8 cellular contexts compared by ENCODE assay signal in the genomic region with DNA sequence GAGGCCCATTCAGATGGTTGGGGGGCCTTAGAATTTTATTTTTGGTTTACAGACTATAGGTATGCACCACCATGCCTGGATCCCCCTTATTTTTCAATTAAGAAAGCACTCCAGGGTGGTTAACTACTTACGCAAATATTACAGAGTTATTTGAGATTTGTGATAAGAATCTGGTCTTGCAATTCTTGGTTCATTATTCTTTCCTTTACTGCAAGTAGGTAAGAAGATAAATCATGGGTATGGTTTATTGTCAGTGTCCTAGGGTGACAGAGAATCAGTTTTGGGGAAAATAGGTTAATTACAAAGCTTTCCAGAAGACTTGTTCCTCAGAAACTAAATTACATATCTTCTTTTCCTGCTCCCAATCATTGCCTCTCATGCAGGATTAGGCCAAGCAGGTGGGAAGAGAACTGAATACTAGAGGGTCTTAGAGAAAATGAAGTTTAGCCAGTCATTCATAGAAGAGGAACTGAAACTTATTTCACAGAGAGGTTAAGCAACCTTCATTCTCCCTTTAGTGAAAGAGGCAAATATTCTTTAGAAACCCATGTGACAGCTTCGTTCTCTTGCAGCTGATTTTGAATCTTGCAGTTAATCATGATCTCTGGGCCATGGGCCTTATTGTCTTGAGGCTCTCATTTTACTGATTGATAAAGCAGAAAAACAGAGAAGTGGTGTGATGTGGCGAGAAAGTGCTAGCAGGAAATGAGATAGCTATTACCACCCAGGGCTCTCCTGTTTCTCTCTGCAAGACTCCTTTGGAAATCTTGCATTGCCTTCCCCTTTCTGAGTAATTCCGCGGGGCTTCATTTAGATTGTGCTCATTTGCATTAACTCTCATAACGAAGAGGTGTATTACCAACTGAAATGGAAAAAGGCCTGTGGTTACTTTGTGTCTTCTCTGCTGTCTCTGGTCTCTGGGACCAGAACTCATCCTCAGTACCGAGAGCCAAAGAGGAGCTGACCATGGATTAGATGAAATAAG. TPM values are rescaled to one million over a fixed set of nuclear protein-coding genes. Genes with fewer than 3 reads are reported as not detected.
DNase-seq lines count a peak whose midpoint lies in the region; ATAC-seq and TF ChIP-seq lines count a peak whose summit lies in the region.

No MANE protein-coding gene starts in this region.

- ATAC-seq in GM21423 (IDR thresholded peaks at IDR 0.05; ENCODE audit: unreplicated experiment) = peak; percentile 92
- ATAC-seq in HG03558 (IDR thresholded peaks at IDR 0.05; ENCODE audit: extremely low read depth, unreplicated experiment) = peak; percentile 80

- H3K27me3 Mint-ChIP-seq in activated naive CD8-positive, alpha-beta T cell = no peaks in the 10 kb centered on the region
- H3K27me3 Mint-ChIP-seq in glutamatergic neuron (ENCODE audit: unreplicated experiment) = peaks cover 8% of the 10 kb centered on the region
- peaks cover 12% of the 10 kb centered on the region for H3K27me3 Mint-ChIP-seq in activated naive CD4-positive, alpha-beta T cell treated with anti-CD3 and anti-CD28 coated beads, Interleukin-2, amount 10 ng/mL, durations not matched to agents 7 days and 5 days

- peaks cover 7% of the 10 kb centered on the region for H3K4me1 ChIP-seq in HAP-1

- H3K36me3 ChIP-seq in HAP-1 (replicated peaks) = no peaks in the 10 kb centered on the region

- peaks cover 2% of the 10 kb centered on the region for H3K36me3 Mint-ChIP-seq in activated naive CD8-positive, alpha-beta T cell
- no peaks in the 10 kb centered on the region for H3K36me3 Mint-ChIP-seq in glutamatergic neuron (ENCODE audit: unreplicated experiment)
- peaks cover 6% of the 10 kb centered on the region for H3K36me3 Mint-ChIP-seq in activated naive CD4-positive, alpha-beta T cell treated with anti-CD3 and anti-CD28 coated beads, Interleukin-2, amount 10 ng/mL, durations not matched to agents 7 days and 5 days

- H3K9me3 Mint-ChIP-seq in activated naive CD8-positive, alpha-beta T cell (ENCODE audit: low read depth) = no peaks in the 10 kb centered on the region
- peaks cover 8% of the 10 kb centered on the region for H3K9me3 Mint-ChIP-seq in glutamatergic neuron (ENCODE audit: unreplicated experiment)
- no peaks in the 10 kb centered on the region for H3K9me3 Mint-ChIP-seq in activated naive CD4-positive, alpha-beta T cell treated with anti-CD3 and anti-CD28 coated beads, Interleukin-2, amount 10 ng/mL, durations not matched to agents 7 days and 5 days

- peak overlapping the region; percentile 83 for H3K27ac Mint-ChIP-seq in activated naive CD8-positive, alpha-beta T cell
- no peak overlapping the region for H3K27ac Mint-ChIP-seq in glutamatergic neuron (ENCODE audit: unreplicated experiment)
- H3K27ac Mint-ChIP-seq in activated naive CD4-positive, alpha-beta T cell treated with anti-CD3 and anti-CD28 coated beads, Interleukin-2, amount 10 ng/mL, durations not matched to agents 7 days and 5 days = no peak overlapping the region

- H3K27me3 ChIP-seq in HAP-1 (ENCODE audit: low read depth) = no peaks in the 10 kb centered on the region

- TF ChIP-seq CTCF in GM12865 (IDR thresholded peaks at IDR 0.05; ENCODE audit: insufficient read depth, low read depth, low read length, missing control alignments) = no peak
- no peak for TF ChIP-seq CTCF in glutamatergic neuron (IDR thresholded peaks at IDR 0.05; ENCODE audit: partially characterized antibody, unreplicated experiment)

- in situ Hi-C loops in HAP-1 (cut with MboI; ENCODE audit: low sequenced_read_pairs) = no loop called here

- peak overlapping the region; percentile 51 for H3K4me3 Mint-ChIP-seq in activated naive CD8-positive, alpha-beta T cell
- no peak overlapping the region for H3K4me3 Mint-ChIP-seq in glutamatergic neuron (ENCODE audit: unreplicated experiment)
- H3K4me3 Mint-ChIP-seq in activated naive CD4-positive, alpha-beta T cell treated with anti-CD3 and anti-CD28 coated beads, Interleukin-2, amount 10 ng/mL, durations not matched to agents 7 days and 5 days = no peak overlapping the region

- CTCF ChIA-PET in activated naive CD4-positive, alpha-beta T cell treated with anti-CD3 and anti-CD28 coated beads, Interleukin-2, amount 10 ng/mL, durations not matched to agents 7 days and 5 days (lab: Charles Lee) = interaction anchor here (0.5 to 1.6 kb wide), 7 partner anchors 19 to 253 kb away, joined by 3 to 8 read pairs (median 4); no protein-coding TSS in a partner anchor

- peak overlapping the region; percentile 31; the same call in 1 of the 2 replicates for H3K4me3 ChIP-seq in GM12865 (ENCODE audit: low read depth, low read length)
- H3K4me3 ChIP-seq in HAP-1 = no peak overlapping the region

- peaks cover 18% of the 10 kb centered on the region for H3K4me1 Mint-ChIP-seq in activated naive CD8-positive, alpha-beta T cell (ENCODE audit: low read depth)
- H3K4me1 Mint-ChIP-seq in glutamatergic neuron (ENCODE audit: low read depth, unreplicated experiment) = peaks cover 24% of the 10 kb centered on the region
- H3K4me1 Mint-ChIP-seq in activated naive CD4-positive, alpha-beta T cell treated with anti-CD3 and anti-CD28 coated beads, Interleukin-2, amount 10 ng/mL, durations not matched to agents 7 days and 5 days = peaks cover 18% of the 10 kb centered on the region

- H3K9me3 ChIP-seq in HAP-1 = no peaks in the 10 kb centered on the region

- peak; percentile 83 for DNase-seq in GM12865 (ENCODE audit: low read depth)
- no peak for DNase-seq in glutamatergic neuron
- DNase-seq in DMS79 (lab: John Stamatoyannopoulos, UW) = no peak
- DNase-seq in HAP-1 (ENCODE audit: low spot score in 2 of 2) = no peak
- no peak for DNase-seq in activated naive CD4-positive, alpha-beta T cell treated with anti-CD3 and anti-CD28 coated beads, Interleukin-2, amount 10 ng/mL, durations not matched to agents 7 days and 5 days

RNA-seq across cellular contexts. Expression of gene ARHGAP25, which starts 44.8 kb away (rescaled TPM):
- total RNA-seq in glutamatergic neuron (ENCODE audit: unreplicated experiment) = 1.4 TPM

RNA-seq across cellular contexts. Expression of gene PROKR1, which starts 46.5 kb away (rescaled TPM):
- total RNA-seq in glutamatergic neuron (ENCODE audit: unreplicated experiment) = 0.83 TPM
